Comparison of ENCODE assay signal across 19 cellular contexts in genomic region chr18:57569133-57569532, GRCh38.
"Had no signal": no experiment of that assay in that cellular context is flagged by ENCODE, and none has a peak within 500 bp of the region (broad histone marks: within the 10 kb centered on the region; RNA-seq: fewer than 3 reads in every experiment).

No MANE protein-coding gene starts in this region.

- H3K27me3 Mint-ChIP-seq: natural killer cell treated with Interleukin-12 subunit alpha and Interleukin-12 subunit beta and Interleukin-15 and Interleukin-18, amount 100 ng/mL, for 72 hours; progenitor cell of endocrine pancreas; type B pancreatic cell had no signal

- H3K9me3 ChIP-seq: esophagus squamous epithelium, left ventricle myocardium inferior, lower lobe of right lung, pancreas, thyroid gland had no signal

- H3K27me3 ChIP-seq: esophagus squamous epithelium, neural progenitor cell, pancreas, thyroid gland had no signal

- H3K36me3 ChIP-seq: neural progenitor cell had no signal

- ATAC-seq: lower lobe of right lung; natural killer cell treated with Interleukin-12 subunit alpha and Interleukin-12 subunit beta and Interleukin-15 and Interleukin-18, amount 100 ng/mL, for 72 hours; right cardiac atrium had no signal

- H3K4me3 ChIP-seq: esophagus squamous epithelium, left ventricle myocardium inferior, lower lobe of right lung, neural progenitor cell, pancreas, thyroid gland had no signal

- H3K27ac Mint-ChIP-seq: immature natural killer cell; natural killer cell treated with Interleukin-12 subunit alpha and Interleukin-12 subunit beta and Interleukin-15 and Interleukin-18, amount 100 ng/mL, for 72 hours; neural progenitor cell; progenitor cell of endocrine pancreas; type B pancreatic cell had no signal

- H3K4me1 ChIP-seq: esophagus squamous epithelium, left ventricle myocardium inferior, lower lobe of right lung, neural progenitor cell, pancreas, thyroid gland had no signal

- DNase-seq: dermis blood vessel endothelial cell; esophagus squamous epithelium; foreskin fibroblast; immature natural killer cell; left ventricle myocardium inferior; lower lobe of right lung; mesenchymal stem cell; midbrain; nucleus accumbens; pancreas; right cardiac atrium; small intestine; stimulated activated CD4-positive, alpha-beta T cell treated with anti-CD3 and anti-CD28 coated beads, Interleukin-12 subunit alpha, Interleukin-12 subunit beta, amount 100 ng/mL, for 4 hours; stimulated activated naive CD4-positive, alpha-beta T cell treated with Interleukin-2 at 50 U/mL for 16 hours; thyroid gland had no signal

- H3K9me3 Mint-ChIP-seq: immature natural killer cell; natural killer cell treated with Interleukin-12 subunit alpha and Interleukin-12 subunit beta and Interleukin-15 and Interleukin-18, amount 100 ng/mL, for 72 hours; neural progenitor cell; type B pancreatic cell had no signal

- H3K27ac ChIP-seq: esophagus squamous epithelium, left ventricle myocardium inferior, lower lobe of right lung, neural progenitor cell, pancreas, thyroid gland had no signal

- H3K4me3 Mint-ChIP-seq: immature natural killer cell; natural killer cell treated with Interleukin-12 subunit alpha and Interleukin-12 subunit beta and Interleukin-15 and Interleukin-18, amount 100 ng/mL, for 72 hours; neural progenitor cell; type B pancreatic cell had no signal

- H3K4me1 Mint-ChIP-seq: immature natural killer cell, neural progenitor cell had no signal
